ENCODE assay signal across 32 cellular contexts in genomic region chr5:137181685-137182084, GRCh38.
"Had no signal": no experiment of that assay in that cellular context is flagged by ENCODE, and none has a peak within 500 bp of the region (broad histone marks: within the 10 kb centered on the region; RNA-seq: fewer than 3 reads in every experiment).

No MANE protein-coding gene starts in this region.

- H3K36me3 Mint-ChIP-seq: activated naive CD8-positive, alpha-beta T cell treated with anti-CD3 and anti-CD28 coated beads for 36 hours had no signal

- H3K4me1 Mint-ChIP-seq: activated CD4-positive, alpha-beta T cell treated with anti-CD3 and anti-CD28 coated beads, Interleukin-2, amount 10 ng/mL, durations not matched to agents 24 days and 14 days; activated naive CD8-positive, alpha-beta T cell treated with anti-CD3 and anti-CD28 coated beads for 36 hours; activated T-helper 17 cell treated with anti-CD3 and anti-CD28 coated beads, Interleukin-2, amount 50 U/mL, for 72 hours had no signal

- H3K9me3 Mint-ChIP-seq: activated CD4-positive, alpha-beta T cell treated with anti-CD3 and anti-CD28 coated beads, Interleukin-2, amount 10 ng/mL, durations not matched to agents 24 days and 14 days; activated CD8-positive, alpha-beta T cell treated with anti-CD3 and anti-CD28 coated beads for 36 hours; activated naive CD8-positive, alpha-beta T cell treated with anti-CD3 and anti-CD28 coated beads for 36 hours; activated T-cell treated with anti-CD3 and anti-CD28 coated beads, Interleukin-2, amount 50 U/mL, for 72 hours; activated T-helper 17 cell treated with anti-CD3 and anti-CD28 coated beads, Interleukin-2, amount 50 U/mL, for 72 hours had no signal

- DNase-seq: activated CD4-positive, alpha-beta T cell treated with anti-CD3 and anti-CD28 coated beads, Interleukin-2, amount 10 ng/mL, durations not matched to agents 24 days and 14 days; activated CD4-positive, alpha-beta T cell treated with anti-CD3 and anti-CD28 coated beads, Interleukin-2, amount 50 U/mL, for 4 hours; activated CD8-positive, alpha-beta T cell treated with anti-CD3 and anti-CD28 coated beads for 36 hours; activated effector memory CD4-positive, alpha-beta T cell treated with anti-CD3 and anti-CD28 coated beads, Interleukin-2, amount 50 U/mL, for 16 hours; activated naive CD4-positive, alpha-beta T cell; activated naive CD4-positive, alpha-beta T cell treated with anti-CD3 and anti-CD28 coated beads, Interleukin-2, amount 50 U/mL, for 16 hours; activated naive CD8-positive, alpha-beta T cell treated with anti-CD3 and anti-CD28 coated beads for 36 hours; activated T-cell treated with anti-CD3 and anti-CD28 coated beads, Interleukin-2, amount 50 U/mL, for 1 hour; activated T-cell treated with anti-CD3 and anti-CD28 coated beads, Interleukin-2, amount 50 U/mL, for 72 hours; amniotic stem cell; aorta; brain microvascular endothelial cell; central memory CD4-positive, alpha-beta T cell; Kasumi-1; MG63; NCI-H1048; NCI-H1105 treated with DMSO at 0.1 percent for 48 hours; NCI-H1436; NCI-H1694; NCI-H1930; NCI-H2081 treated with DMSO at 0.1 percent for 48 hours; NCI-H226; NCI-H446 treated with DMSO at 0.1 percent for 48 hours; NCI-H69; NK-92 treated with Interleukin-12 subunit alpha and Interleukin-12 subunit beta, amount 100 ng/mL, for 24 hours; PC-3; Peyer's patch; RPMI8226; SHP77 treated with DMSO at 0.1 percent for 48 hours; T1000 had no signal

- H3K27me3 Mint-ChIP-seq: activated CD4-positive, alpha-beta T cell treated with anti-CD3 and anti-CD28 coated beads, Interleukin-2, amount 10 ng/mL, durations not matched to agents 24 days and 14 days had no signal

- H3K4me3 Mint-ChIP-seq: activated CD4-positive, alpha-beta T cell treated with anti-CD3 and anti-CD28 coated beads, Interleukin-2, amount 10 ng/mL, durations not matched to agents 24 days and 14 days; activated CD8-positive, alpha-beta T cell treated with anti-CD3 and anti-CD28 coated beads for 36 hours; activated naive CD8-positive, alpha-beta T cell treated with anti-CD3 and anti-CD28 coated beads for 36 hours; activated T-cell treated with anti-CD3 and anti-CD28 coated beads, Interleukin-2, amount 50 U/mL, for 72 hours; activated T-helper 17 cell treated with anti-CD3 and anti-CD28 coated beads, Interleukin-2, amount 50 U/mL, for 72 hours had no signal

- H3K27me3 ChIP-seq: brain microvascular endothelial cell, MG63, Peyer's patch, SJSA1 had no signal

- H3K27ac Mint-ChIP-seq: activated CD4-positive, alpha-beta T cell treated with anti-CD3 and anti-CD28 coated beads, Interleukin-2, amount 10 ng/mL, durations not matched to agents 24 days and 14 days; activated CD8-positive, alpha-beta T cell treated with anti-CD3 and anti-CD28 coated beads for 36 hours; activated naive CD8-positive, alpha-beta T cell treated with anti-CD3 and anti-CD28 coated beads for 36 hours; activated T-cell treated with anti-CD3 and anti-CD28 coated beads, Interleukin-2, amount 50 U/mL, for 72 hours; activated T-helper 17 cell treated with anti-CD3 and anti-CD28 coated beads, Interleukin-2, amount 50 U/mL, for 72 hours had no signal

- H3K9me3 ChIP-seq: MG63, Peyer's patch, SJSA1 had no signal

- H3K4me1 ChIP-seq: Peyer's patch had no signal

- H3K4me3 ChIP-seq: MG63, Peyer's patch, SJSA1 had no signal

- H3K27ac ChIP-seq: brain microvascular endothelial cell, Peyer's patch, SJSA1 had no signal

- H3K36me3 ChIP-seq: brain microvascular endothelial cell, MG63, Peyer's patch, SJSA1 had no signal
